ENCODE assay signal across 18 cellular contexts in genomic region chr14:96893966-96894622, GRCh38.
DNase-seq lines count a peak whose midpoint lies in the region; ATAC-seq and TF ChIP-seq lines count a peak whose summit lies in the region.
"Had no signal": no experiment of that assay in that cellular context is flagged by ENCODE, and none has a peak within 500 bp of the region (broad histone marks: within the 10 kb centered on the region; RNA-seq: fewer than 3 reads in every experiment).

No MANE protein-coding gene starts in this region.

- no peaks in the 10 kb centered on the region for H3K4me1 Mint-ChIP-seq in T-helper 2 cell treated with Interferon-gamma antibody and Interleukin-4, amounts not matched to agents 5 μg/mL and 100 μg/mL, for 36 hours (ENCODE audit: low read depth)
- H3K4me1 Mint-ChIP-seq in activated T-cell treated with anti-CD3 and anti-CD28 coated beads, Interleukin-2, amount 50 U/mL, for 72 hours (ENCODE audit: low read depth) = peaks cover 17% of the 10 kb centered on the region
- H3K4me1 Mint-ChIP-seq in activated T-cell treated with anti-CD3 and anti-CD28 coated beads, Interleukin-2, amount 50 U/mL, for 4 hours (ENCODE audit: low read depth) = peaks cover 3% of the 10 kb centered on the region
- peaks cover 23% of the 10 kb centered on the region for H3K4me1 Mint-ChIP-seq in neural progenitor cell

- H3K27me3 ChIP-seq in neural progenitor cell (no peaks in the 10 kb centered on the region), SJCRH30 (no peaks in the 10 kb centered on the region), osteoblast (ENCODE audit: insufficient read depth, low read length) (no peaks in the 10 kb centered on the region)

- H3K9me3 Mint-ChIP-seq in T-helper 2 cell treated with Interferon-gamma antibody and Interleukin-4, amounts not matched to agents 5 μg/mL and 100 μg/mL, for 36 hours = no peaks in the 10 kb centered on the region
- H3K9me3 Mint-ChIP-seq in activated T-cell treated with anti-CD3 and anti-CD28 coated beads, Interleukin-2, amount 50 U/mL, for 72 hours = no peaks in the 10 kb centered on the region
- H3K9me3 Mint-ChIP-seq in activated T-cell treated with anti-CD3 and anti-CD28 coated beads, Interleukin-2, amount 50 U/mL, for 4 hours = no peaks in the 10 kb centered on the region
- no peaks in the 10 kb centered on the region for H3K9me3 Mint-ChIP-seq in neural progenitor cell

- H3K27me3 Mint-ChIP-seq in T-helper 2 cell treated with Interferon-gamma antibody and Interleukin-4, amounts not matched to agents 5 μg/mL and 100 μg/mL, for 36 hours (ENCODE audit: low read depth) = no peaks in the 10 kb centered on the region
- H3K27me3 Mint-ChIP-seq in activated T-cell treated with anti-CD3 and anti-CD28 coated beads, Interleukin-2, amount 50 U/mL, for 72 hours (ENCODE audit: low read depth) = no peaks in the 10 kb centered on the region
- no peaks in the 10 kb centered on the region for H3K27me3 Mint-ChIP-seq in activated T-cell treated with anti-CD3 and anti-CD28 coated beads, Interleukin-2, amount 50 U/mL, for 4 hours (ENCODE audit: low read depth)
- no peaks in the 10 kb centered on the region for H3K27me3 Mint-ChIP-seq in neural progenitor cell (ENCODE audit: insufficient read depth, low read depth)

- no peak overlapping the region for H3K4me3 ChIP-seq in neural progenitor cell
- H3K4me3 ChIP-seq in SJCRH30 = no peak overlapping the region
- no peak overlapping the region for H3K4me3 ChIP-seq in osteoblast (ENCODE audit: insufficient read depth, low read length)

- TF ChIP-seq CTCF in neural progenitor cell (IDR thresholded peaks at IDR 0.05) (no peak), osteoblast (IDR thresholded peaks at IDR 0.05; ENCODE audit: extremely low read depth, low read depth, low read length) (no peak)

- H3K9ac ChIP-seq in neural progenitor cell = no peak overlapping the region
- H3K9ac ChIP-seq: KMS-11 had no signal

- H3K27ac ChIP-seq in neural progenitor cell (no peak overlapping the region), SJCRH30 (no peak overlapping the region), osteoblast (ENCODE audit: low read depth, low read length) (no peak overlapping the region)
- H3K27ac ChIP-seq: 22Rv1, KMS-11, RWPE1 had no signal

- no peaks in the 10 kb centered on the region for H3K9me3 ChIP-seq in neural progenitor cell (ENCODE audit: low read depth)
- H3K9me3 ChIP-seq in SJCRH30 (replicated peaks) = no peaks in the 10 kb centered on the region
- H3K9me3 ChIP-seq in osteoblast (ENCODE audit: low read depth, low read length) = no peaks in the 10 kb centered on the region

- H3K79me2 ChIP-seq in neural progenitor cell (ENCODE audit: low read depth) = no peaks in the 10 kb centered on the region
- no peaks in the 10 kb centered on the region for H3K79me2 ChIP-seq in osteoblast (ENCODE audit: insufficient read depth, low read length)

- ATAC-seq in activated T-cell treated with anti-CD3 and anti-CD28 coated beads, Interleukin-2, amount 50 U/mL, for 72 hours (replicated peaks in 1 of 2) = peak in 1 of 2 donors; percentile 37
- no peak for ATAC-seq in activated T-cell treated with anti-CD3 and anti-CD28 coated beads, Interleukin-2, amount 50 U/mL, for 4 hours
- ATAC-seq: PC-3 had no signal

- peak; percentile 4 for DNase-seq in T-helper 2 cell treated with Interferon-gamma antibody and Interleukin-4, amounts not matched to agents 5 μg/mL and 100 μg/mL, for 36 hours (ENCODE audit: low spot score)
- DNase-seq in T-helper 2 cell = no peak
- DNase-seq in activated T-cell treated with anti-CD3 and anti-CD28 coated beads, Interleukin-2, amount 50 U/mL, for 72 hours = no peak
- no peak for DNase-seq in activated T-cell treated with anti-CD3 and anti-CD28 coated beads, Interleukin-2, amount 50 U/mL, for 4 hours
- DNase-seq in activated CD4-positive, alpha-beta T cell treated with anti-CD3 and anti-CD28 coated beads, Interleukin-2, amount 50 U/mL, for 48 hours = peak; percentile 5 to 13
- DNase-seq in neural progenitor cell (ENCODE audit: low spot score) = no peak
- DNase-seq in SJCRH30 = no peak
- no peak for DNase-seq in osteoblast (ENCODE audit: insufficient read length, low spot score, missing footprints)
- DNase-seq: DND-41, NCI-H1092, NCI-H146, NCI-H2081 treated with DMSO at 0.1 percent for 48 hours, NCI-H510A, NCI-H774, PC-3 had no signal

- H3K4me1 ChIP-seq in neural progenitor cell (peaks cover 12% of the 10 kb centered on the region), SJCRH30 (no peaks in the 10 kb centered on the region), osteoblast (ENCODE audit: insufficient read depth, low read length) (no peaks in the 10 kb centered on the region)

- H3K36me3 ChIP-seq in neural progenitor cell = no peaks in the 10 kb centered on the region
- no peaks in the 10 kb centered on the region; the same call in 1 of the 2 replicates for H3K36me3 ChIP-seq in SJCRH30
- H3K36me3 ChIP-seq in osteoblast (ENCODE audit: insufficient read depth, low read length) = no peaks in the 10 kb centered on the region

- no peak overlapping the region for H3K4me3 Mint-ChIP-seq in T-helper 2 cell treated with Interferon-gamma antibody and Interleukin-4, amounts not matched to agents 5 μg/mL and 100 μg/mL, for 36 hours
- H3K4me3 Mint-ChIP-seq in activated T-cell treated with anti-CD3 and anti-CD28 coated beads, Interleukin-2, amount 50 U/mL, for 72 hours = no peak overlapping the region
- no peak overlapping the region for H3K4me3 Mint-ChIP-seq in activated T-cell treated with anti-CD3 and anti-CD28 coated beads, Interleukin-2, amount 50 U/mL, for 4 hours
- no peak overlapping the region for H3K4me3 Mint-ChIP-seq in neural progenitor cell

- peaks cover 2% of the 10 kb centered on the region for H3K36me3 Mint-ChIP-seq in T-helper 2 cell treated with Interferon-gamma antibody and Interleukin-4, amounts not matched to agents 5 μg/mL and 100 μg/mL, for 36 hours (ENCODE audit: low read depth)
- H3K36me3 Mint-ChIP-seq in activated T-cell treated with anti-CD3 and anti-CD28 coated beads, Interleukin-2, amount 50 U/mL, for 72 hours (ENCODE audit: insufficient read depth in 2 of 2) = no peaks in the 10 kb centered on the region
- peaks cover 14% of the 10 kb centered on the region for H3K36me3 Mint-ChIP-seq in activated T-cell treated with anti-CD3 and anti-CD28 coated beads, Interleukin-2, amount 50 U/mL, for 4 hours (ENCODE audit: insufficient read depth)
- peaks cover 12% of the 10 kb centered on the region for H3K36me3 Mint-ChIP-seq in neural progenitor cell

- no peaks in the 10 kb centered on the region for H4K20me1 ChIP-seq in neural progenitor cell (ENCODE audit: low read depth)
- H4K20me1 ChIP-seq in osteoblast (ENCODE audit: insufficient read depth, low read length) = no peaks in the 10 kb centered on the region

- H3K4me2 ChIP-seq in neural progenitor cell (no peak overlapping the region), osteoblast (ENCODE audit: insufficient read depth, low read length) (no peak overlapping the region)
- H3K4me2 ChIP-seq: KMS-11 had no signal

- H3K27ac Mint-ChIP-seq in T-helper 2 cell treated with Interferon-gamma antibody and Interleukin-4, amounts not matched to agents 5 μg/mL and 100 μg/mL, for 36 hours = no peak overlapping the region
- H3K27ac Mint-ChIP-seq in activated T-cell treated with anti-CD3 and anti-CD28 coated beads, Interleukin-2, amount 50 U/mL, for 72 hours = peak overlapping the region; percentile 38
- peak overlapping the region; percentile 43 for H3K27ac Mint-ChIP-seq in neural progenitor cell

- H2AFZ ChIP-seq in neural progenitor cell (replicated peaks) (no peak overlapping the region), osteoblast (ENCODE audit: low read length) (no peak overlapping the region)

- peaks cover 9% of the 10 kb centered on the region for H3F3A ChIP-seq in neural progenitor cell (ENCODE audit: low read depth)

Comparison
In these comparisons a context has a peak if more than half of its experiments do, and no peak if none do; other contexts are left out.
1. DNase-seq: peak in T-helper 2 cell treated with Interferon-gamma antibody and Interleukin-4, amounts not matched to agents 5 μg/mL and 100 μg/mL, for 36 hours (single experiment) and activated CD4-positive, alpha-beta T cell treated with anti-CD3 and anti-CD28 coated beads, Interleukin-2, amount 50 U/mL, for 48 hours (2 of 2); none in T-helper 2 cell (0 of 5), activated T-cell treated with anti-CD3 and anti-CD28 coated beads, Interleukin-2, amount 50 U/mL, for 72 hours (0 of 2), activated T-cell treated with anti-CD3 and anti-CD28 coated beads, Interleukin-2, amount 50 U/mL, for 4 hours (single experiment), neural progenitor cell (single experiment), SJCRH30 (0 of 2) and osteoblast (single experiment).